Comparison of ENCODE assay signal across 8 cellular contexts in genomic region chr1:51516639-51517158, GRCh38. TPM values are rescaled to one million over a fixed set of nuclear protein-coding genes. Genes with fewer than 3 reads are reported as not detected.
DNase-seq lines count a peak whose midpoint lies in the region; ATAC-seq and TF ChIP-seq lines count a peak whose summit lies in the region.

No MANE protein-coding gene starts in this region.

- no peak for TF ChIP-seq CTCF in Panc1 (IDR thresholded peaks at IDR 0.05)
- no peak for TF ChIP-seq CTCF in esophagus muscularis mucosa (IDR thresholded peaks at IDR 0.05)
- no peak for TF ChIP-seq CTCF in sigmoid colon (IDR thresholded peaks at IDR 0.05)

- 38% methylated on average over 2 of the region's 2 CpGs for WGBS in esophagus muscularis mucosa
- 13 to 38% methylated on average over 2 of the region's 2 CpGs for WGBS in sigmoid colon, 2 donors

- intact Hi-C loops in Panc1 (cut with micrococcal nuclease; ENCODE audit: unreplicated experiment) (no loop called here), esophagus muscularis mucosa (cut with DNase I) (loop anchor here (5.0 to 10.0 kb wide), 2 partner anchors 101 to 282 kb away; partner anchors contain the start of genes OSBPL9 and RNF11), sigmoid colon (cut with DNase I) (loop anchor here (5.0 to 10.0 kb wide), 4 partner anchors 94 to 542 kb away; partner anchors contain the start of genes CDKN2C, OSBPL9 and RNF11)

- in situ Hi-C loops in Panc1 (cut with HindIII; ENCODE audit: low pct_unique_long_range_greater_than_20kb, low sequenced_read_pairs) = no loop called here

- CTCF ChIA-PET in Panc1 (lab: Charles Lee) = no interaction called here

- peak overlapping the region; percentile 92 for H3K4me3 ChIP-seq in GM08714 (ENCODE audit: low read length)
- peak overlapping the region; percentile 91 to 95 for H3K4me3 ChIP-seq in Panc1 (ENCODE audit: low read depth in 2 of 2, low read length in 2 of 2)
- H3K4me3 ChIP-seq in esophagus muscularis mucosa = peak overlapping the region; percentile 93 to 99 (median 94)
- peak overlapping the region in 3 of 4 donors; percentile 89 to 96 (median 89) for H3K4me3 ChIP-seq in sigmoid colon

- TF ChIP-seq POLR2A in esophagus muscularis mucosa (IDR thresholded peaks at IDR 0.05; ENCODE audit: low read depth) (no peak), sigmoid colon (IDR thresholded peaks at IDR 0.05) (no peak)

- H3K27ac ChIP-seq in Panc1 (ENCODE audit: low read length) = peak overlapping the region; percentile 94
- peak overlapping the region; percentile 89 to 93 (median 91) for H3K27ac ChIP-seq in esophagus muscularis mucosa (replicated peaks in 1 of 4)
- H3K27ac ChIP-seq in sigmoid colon = peak overlapping the region; percentile 85 to 95 (median 92)

- TF ChIP-seq EP300 in esophagus muscularis mucosa (IDR thresholded peaks at IDR 0.05) (no peak), sigmoid colon (IDR thresholded peaks at IDR 0.05) (no peak)

- BruUV-seq in Panc1 (replicated peaks; lab: Mats Ljungman, UMichigan) = TSS peak; percentile 46

- no peaks in the 10 kb centered on the region for H3K9me3 ChIP-seq in Panc1 (ENCODE audit: control insufficient read depth, insufficient read depth, low read depth, low read length)
- peaks cover 0 to 3% (median 0%) of the 10 kb centered on the region in 4 donors for H3K9me3 ChIP-seq in esophagus muscularis mucosa
- no peaks in the 10 kb centered on the region for H3K9me3 ChIP-seq in sigmoid colon

- ATAC-seq in Panc1 (no peak), HG03457 (IDR thresholded peaks at IDR 0.05; ENCODE audit: unreplicated experiment) (no peak), HG03025 (IDR thresholded peaks at IDR 0.05; ENCODE audit: low FRiP score, unreplicated experiment) (no peak)

- H3K36me3 ChIP-seq in Panc1 (ENCODE audit: control insufficient read depth, insufficient read depth, low read length) (no peaks in the 10 kb centered on the region; the same call in 1 of the 2 replicates), esophagus muscularis mucosa (no peaks in the 10 kb centered on the region), sigmoid colon (no peaks in the 10 kb centered on the region)

- H3K27me3 ChIP-seq in Panc1 (ENCODE audit: control insufficient read depth, insufficient read depth, low read length) = no peaks in the 10 kb centered on the region
- H3K27me3 ChIP-seq in esophagus muscularis mucosa = no peaks in the 10 kb centered on the region
- no peaks in the 10 kb centered on the region for H3K27me3 ChIP-seq in sigmoid colon

- DNase-seq in Panc1 (ENCODE audit: low read depth, low spot score) (no peak), esophagus muscularis mucosa (ENCODE audit: extremely low spot score) (no peak), sigmoid colon (no peak), NOMO-1 treated with dmso at 0.1 percent for 144 hours (lab: John Stamatoyannopoulos, UW; ENCODE audit: unreplicated experiment) (no peak), HuH-7 (ENCODE audit: low spot score) (no peak)

- POLR2A ChIA-PET in Panc1 (lab: Charles Lee) = interaction anchor here (1.0 kb wide), 1 partner anchor 96 kb away, joined by 3 read pairs; no protein-coding TSS in a partner anchor

- H3K4me1 ChIP-seq in Panc1 (ENCODE audit: control insufficient read depth, insufficient read depth, low read length) (peaks cover 46% of the 10 kb centered on the region), esophagus muscularis mucosa (peaks cover 40 to 64% (median 61%) of the 10 kb centered on the region in 4 donors), sigmoid colon (peaks cover 3 to 61% (median 41%) of the 10 kb centered on the region in 4 donors)

RNA-seq across cellular contexts. Expression of gene EPS15, which starts 2.4 kb away (rescaled TPM):
- total RNA-seq in Panc1 (2021; ENCODE audit: unreplicated experiment) = 54.4 TPM
- 15.4 TPM for polyA plus RNA-seq in Panc1 (2012; ENCODE audit: insufficient read length)
- 10 to 100 TPM; 49.8 to 84.3 (median 62.5) TPM for total RNA-seq in esophagus muscularis mucosa
- 100 to 1,000 TPM in 3 of 4 donors, 10 to 100 TPM in 1; 72.4 to 131 (median 103) TPM for total RNA-seq in sigmoid colon
- polyA plus RNA-seq in sigmoid colon = 10 to 100 TPM; 16.4 to 19.2 (median 18.6) TPM
